In the genomic region with DNA sequence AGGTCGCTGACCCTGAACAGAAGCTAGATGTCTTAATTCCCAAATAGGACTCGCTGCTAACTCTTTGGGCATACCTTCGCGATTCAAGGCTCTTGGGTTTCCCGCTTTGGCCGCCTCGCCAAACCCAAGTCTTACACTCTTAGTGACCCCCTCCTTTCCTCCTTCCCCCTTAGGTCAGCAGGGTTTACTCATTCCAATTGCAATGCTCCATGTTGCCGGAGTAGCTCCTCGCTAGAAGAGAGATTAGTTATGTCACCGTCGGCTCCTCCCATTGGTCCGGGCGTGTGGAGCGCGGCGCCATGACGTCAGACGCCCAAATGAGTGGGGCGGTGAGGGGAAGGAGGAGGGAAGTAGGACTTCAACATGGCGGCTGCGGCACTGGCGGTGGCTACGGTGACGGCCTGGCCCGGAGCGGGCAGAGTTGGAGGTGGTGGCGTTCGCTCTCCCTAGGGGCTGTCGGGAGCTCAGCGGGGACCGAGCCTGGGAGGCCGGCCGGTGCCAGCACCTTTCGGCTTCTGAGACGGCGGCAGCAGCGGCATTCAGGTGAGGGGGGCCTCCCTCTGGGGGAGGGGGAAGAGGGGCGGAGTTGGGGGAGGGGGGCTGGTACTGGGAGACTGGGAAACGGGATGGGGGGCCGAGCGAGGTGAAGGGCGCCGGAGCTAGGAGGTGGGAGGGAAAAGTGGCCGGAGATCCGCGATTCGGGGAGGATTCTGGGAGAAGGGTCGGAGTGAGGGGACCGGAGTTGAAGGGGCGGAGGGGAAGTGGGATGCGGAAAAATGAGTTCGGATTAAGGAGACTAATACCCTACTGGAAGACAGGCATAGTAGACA, we compare ENCODE assay signal across 8 cellular contexts.
DNase-seq lines count a peak whose midpoint lies in the region; ATAC-seq and FAIRE-seq lines count a peak whose summit lies in the region.

TSS of gene UBAP1 (plus strand) at position 346 of the 830 bp plus-strand sequence. CDS start 41,872 bp downstream, outside the sequence.

- peaks cover 27% of the 10 kb centered on the region for H3K4me1 Mint-ChIP-seq in central memory CD8-positive, alpha-beta T cell

- no peaks in the 10 kb centered on the region for H3K9me3 Mint-ChIP-seq in central memory CD8-positive, alpha-beta T cell

- H3K36me3 Mint-ChIP-seq in central memory CD8-positive, alpha-beta T cell (ENCODE audit: insufficient read depth) = peaks cover 17% of the 10 kb centered on the region

- peak; percentile 100 for ATAC-seq in GM19023 (IDR thresholded peaks at IDR 0.05; ENCODE audit: unreplicated experiment)
- peak; percentile 99 for ATAC-seq in HG03280 (IDR thresholded peaks at IDR 0.05; ENCODE audit: unreplicated experiment)
- peak; percentile 100 for ATAC-seq in central memory CD8-positive, alpha-beta T cell (replicated peaks; ENCODE audit: extremely low read depth, poor library complexity, severe bottlenecking)

- peak; percentile 84 for FAIRE-seq in islet of Langerhans (lab: Jason Lieb, UNC)

- DNase-seq in AG08396 (ENCODE audit: low spot score) = peak; percentile 94
- peak; percentile 93 for DNase-seq in NCI-H345 treated with DMSO at 0.1 percent for 48 hours (lab: John Stamatoyannopoulos, UW; ENCODE audit: unreplicated experiment)
- peak; percentile 88 for DNase-seq in activated CD4-positive, CD25-positive, alpha-beta regulatory T cell treated with anti-CD3 and anti-CD28 coated beads, Interleukin-2, amount 50 U/mL, for 16 hours (ENCODE audit: low read depth, low spot score)
- DNase-seq in central memory CD8-positive, alpha-beta T cell (ENCODE audit: low spot score in 2 of 2) = peak; percentile 84 to 93
- DNase-seq in stimulated activated CD4-positive, alpha-beta T cell treated with anti-CD3 and anti-CD28 coated beads, Interleukin-12 subunit alpha, Interleukin-12 subunit beta, amount 100 ng/mL, for 4 hours = peak; percentile 91

- peak within 1 kb of the TSS; percentile 92 for H3K4me3 Mint-ChIP-seq in central memory CD8-positive, alpha-beta T cell

- H3K27me3 Mint-ChIP-seq in central memory CD8-positive, alpha-beta T cell = no peaks in the 10 kb centered on the region

- peak within 1 kb of the TSS; percentile 95 for H3K27ac Mint-ChIP-seq in central memory CD8-positive, alpha-beta T cell (ENCODE audit: low read depth)

Comparison
In these comparisons a context has a peak if more than half of its experiments do, and no peak if none do; other contexts are left out.
1. Peak in every context shown above with its lines: DNase-seq and ATAC-seq.